Comparison of ENCODE assay signal across 17 cellular contexts in the genomic region with DNA sequence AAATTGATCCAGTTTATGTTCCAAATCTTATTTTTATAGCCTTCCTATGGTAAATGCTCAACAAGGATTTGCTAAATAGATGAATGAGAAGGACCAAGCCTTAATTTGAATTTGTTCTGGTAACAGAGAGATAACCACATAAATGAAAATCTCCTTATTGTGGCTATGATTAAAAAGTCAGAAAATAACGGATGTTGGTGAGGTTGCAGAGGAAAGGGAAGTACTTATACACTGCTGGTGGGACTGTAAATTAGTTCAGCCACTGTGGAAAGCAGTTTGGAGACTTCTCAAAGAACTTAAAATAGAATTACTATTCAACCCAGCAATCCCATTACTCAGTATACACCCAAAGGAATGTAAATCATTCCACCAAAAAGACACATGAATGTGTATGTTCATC.
"Had no signal": no experiment of that assay in that cellular context is flagged by ENCODE, and none has a peak within 500 bp of the region (broad histone marks: within the 10 kb centered on the region; RNA-seq: fewer than 3 reads in every experiment).

No MANE protein-coding gene starts in this region.

- H3K9me3 ChIP-seq: esophagus muscularis mucosa had no signal

- H3K4me1 ChIP-seq: esophagus muscularis mucosa had no signal

- H3K4me3 ChIP-seq: coronary artery, esophagus muscularis mucosa had no signal

- H3K4me3 Mint-ChIP-seq: activated naive CD8-positive, alpha-beta T cell treated with anti-CD3 and anti-CD28 coated beads for 36 hours; central memory CD8-positive, alpha-beta T cell; natural killer cell treated with Interleukin-12 subunit alpha and Interleukin-12 subunit beta and Interleukin-15 and Interleukin-18, amount 100 ng/mL, for 72 hours; stimulated activated memory B cell treated with anti-CD40 and anti-IgM and Interleukin-4, amounts not matched to agents 10 μg/mL and 1 μg/mL and 100 μg/mL, for 72 hours; T-helper 2 cell treated with Interferon-gamma antibody and Interleukin-4, amounts not matched to agents 5 μg/mL and 100 μg/mL, for 36 hours had no signal

- H3K27me3 Mint-ChIP-seq: activated naive CD8-positive, alpha-beta T cell treated with anti-CD3 and anti-CD28 coated beads for 36 hours; central memory CD8-positive, alpha-beta T cell; natural killer cell treated with Interleukin-12 subunit alpha and Interleukin-12 subunit beta and Interleukin-15 and Interleukin-18, amount 100 ng/mL, for 72 hours; stimulated activated memory B cell treated with anti-CD40 and anti-IgM and Interleukin-4, amounts not matched to agents 10 μg/mL and 1 μg/mL and 100 μg/mL, for 72 hours had no signal

- DNase-seq: activated CD4-positive, alpha-beta T cell treated with anti-CD3 and anti-CD28 coated beads, Interleukin-2, amount 50 U/mL, for 4 hours; activated CD4-positive, CD25-positive, alpha-beta regulatory T cell treated with anti-CD3 and anti-CD28 coated beads, Interleukin-2, amount 50 U/mL, for 72 hours; activated CD8-positive, alpha-beta memory T cell treated with anti-CD3 and anti-CD28 coated beads, Interleukin-2, amount 50 U/mL, for 48 hours; activated gamma-delta T cell treated with Interleukin-2 at 50 U/mL for 16 hours; activated naive CD8-positive, alpha-beta T cell treated with anti-CD3 and anti-CD28 coated beads for 36 hours; anterior cingulate cortex; brain microvascular endothelial cell; effector CD4-positive, alpha-beta T cell; mesendoderm; stimulated activated CD4-positive, alpha-beta T cell treated with anti-CD3 and anti-CD28 coated beads, Interleukin-12 subunit alpha, Interleukin-12 subunit beta, amount 100 ng/mL, for 4 hours; stimulated activated CD4-positive, alpha-beta T cell treated with anti-CD3 and anti-CD28 coated beads, Interleukin-2, amount 100 ng/mL, for 24 hours had no signal

- H3K27ac Mint-ChIP-seq: activated naive CD8-positive, alpha-beta T cell treated with anti-CD3 and anti-CD28 coated beads for 36 hours; stimulated activated memory B cell treated with anti-CD40 and anti-IgM and Interleukin-4, amounts not matched to agents 10 μg/mL and 1 μg/mL and 100 μg/mL, for 72 hours; T-helper 2 cell treated with Interferon-gamma antibody and Interleukin-4, amounts not matched to agents 5 μg/mL and 100 μg/mL, for 36 hours had no signal

- H3K9me3 Mint-ChIP-seq: activated naive CD8-positive, alpha-beta T cell treated with anti-CD3 and anti-CD28 coated beads for 36 hours; central memory CD8-positive, alpha-beta T cell; natural killer cell treated with Interleukin-12 subunit alpha and Interleukin-12 subunit beta and Interleukin-15 and Interleukin-18, amount 100 ng/mL, for 72 hours; stimulated activated memory B cell treated with anti-CD40 and anti-IgM and Interleukin-4, amounts not matched to agents 10 μg/mL and 1 μg/mL and 100 μg/mL, for 72 hours; T-helper 2 cell treated with Interferon-gamma antibody and Interleukin-4, amounts not matched to agents 5 μg/mL and 100 μg/mL, for 36 hours had no signal

- H3K27me3 ChIP-seq: brain microvascular endothelial cell, esophagus muscularis mucosa had no signal

- H3K27ac ChIP-seq: brain microvascular endothelial cell, coronary artery, esophagus muscularis mucosa had no signal
